In the genomic region with DNA sequence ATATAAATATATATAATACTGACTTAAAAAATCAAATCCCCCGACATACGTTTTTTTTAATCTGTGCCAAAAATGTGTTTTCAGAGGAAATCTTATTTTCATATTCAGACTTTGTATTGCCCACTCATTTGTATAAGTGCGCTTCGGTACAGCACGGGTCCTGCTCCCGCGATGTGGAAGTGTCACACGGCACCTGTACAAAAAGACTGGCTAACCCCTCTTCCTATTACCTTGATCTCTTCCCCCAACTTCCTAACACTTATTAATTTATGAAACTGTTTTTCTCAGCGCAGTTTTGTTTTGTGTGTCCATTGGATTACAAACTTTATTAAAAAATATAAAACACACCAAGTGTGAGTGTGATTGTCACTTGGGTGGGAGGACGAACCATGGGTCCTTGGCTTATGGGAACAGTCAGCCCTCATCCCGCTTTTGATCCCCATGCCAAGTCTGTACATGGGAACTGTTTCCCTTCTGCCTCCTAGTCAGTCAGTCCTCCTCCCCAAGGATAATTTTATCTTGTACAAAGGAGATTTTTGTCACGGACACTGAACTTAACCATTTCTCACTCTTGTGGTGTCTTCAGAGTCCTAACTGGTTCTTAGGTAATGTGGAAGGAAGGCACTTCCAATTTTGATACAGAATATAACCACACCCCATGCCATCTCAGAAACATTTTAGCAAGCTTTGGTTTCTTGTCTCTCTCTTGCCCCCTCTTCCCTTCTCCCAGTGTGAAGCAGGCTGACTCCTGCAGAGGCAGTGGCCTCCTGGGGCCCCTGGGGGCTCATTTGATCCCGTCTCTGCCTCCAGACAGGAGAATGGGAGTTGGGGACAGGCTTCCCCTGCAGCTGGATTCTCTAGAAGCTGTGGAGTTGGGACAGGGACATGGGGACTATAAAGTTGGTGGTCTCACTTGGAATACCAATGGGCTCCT, we compare ENCODE assay signal across 3 cellular contexts.
TF ChIP-seq lines count a peak whose summit lies in the region.

No MANE protein-coding gene starts in this region.

TF ChIP-seq in SK-N-SH, 30 proteins besides CTCF, POLR2A, EP300 and RAD21:
- TF ChIP-seq GATA2 (CRISPR knock-in tag; IDR thresholded peaks at IDR 0.05): no peak
- no peak for TF ChIP-seq MEF2A (IDR thresholded peaks at IDR 0.05; ENCODE audit: borderline replicate concordance, low read depth)
- no peak for TF ChIP-seq MXI1 (IDR thresholded peaks at IDR 0.05; ENCODE audit: low read depth, low read length)
- no peak for TF ChIP-seq TAF1 (IDR thresholded peaks at IDR 0.05; ENCODE audit: borderline replicate concordance, low read depth, low read length)
- TF ChIP-seq FOXJ3 (CRISPR knock-in tag; IDR thresholded peaks at IDR 0.05): no peak

TF ChIP-seq in SK-N-SH treated with all-trans-retinoic acid at 6 μM for 48 hours, 23 proteins besides CTCF, POLR2A, EP300 and RAD21:
- no peak for TF ChIP-seq ISL1 (CRISPR knock-in tag; IDR thresholded peaks at IDR 0.05)
- TF ChIP-seq GLIS3 (CRISPR knock-in tag; IDR thresholded peaks at IDR 0.05): no peak
- no peak for TF ChIP-seq SNAI2 (CRISPR knock-in tag; IDR thresholded peaks at IDR 0.05)
- no peak for TF ChIP-seq TOX (CRISPR knock-in tag; IDR thresholded peaks at IDR 0.05; ENCODE audit: borderline replicate concordance)
- no peak for TF ChIP-seq BACH2 (CRISPR knock-in tag; IDR thresholded peaks at IDR 0.05; ENCODE audit: borderline replicate concordance)
- no peak for TF ChIP-seq RARB (CRISPR knock-in tag; IDR thresholded peaks at IDR 0.05)
- TF ChIP-seq PPARA (CRISPR knock-in tag; IDR thresholded peaks at IDR 0.05; ENCODE audit: borderline replicate concordance): no peak

TF ChIP-seq in IMR-90, 13 proteins besides CTCF, POLR2A, EP300 and RAD21:
- TF ChIP-seq BHLHE40 (IDR thresholded peaks at IDR 0.05; ENCODE audit: low read depth, low read length): no peak
- no peak for TF ChIP-seq MAZ (IDR thresholded peaks at IDR 0.05; ENCODE audit: borderline replicate concordance, low read depth, low read length)
- TF ChIP-seq MXI1 (IDR thresholded peaks at IDR 0.05; ENCODE audit: borderline replicate concordance, low read depth, low read length): no peak
- no peak for TF ChIP-seq NFE2L2 (IDR thresholded peaks at IDR 0.05; ENCODE audit: low read depth, low read length)
- TF ChIP-seq CEBPB (IDR thresholded peaks at IDR 0.05; ENCODE audit: low read depth, low read length): no peak
- no peak for TF ChIP-seq SMC3 (IDR thresholded peaks at IDR 0.05; ENCODE audit: low read depth, low read length)
